Comparison of ENCODE assay signal across 11 cellular contexts in the genomic region with DNA sequence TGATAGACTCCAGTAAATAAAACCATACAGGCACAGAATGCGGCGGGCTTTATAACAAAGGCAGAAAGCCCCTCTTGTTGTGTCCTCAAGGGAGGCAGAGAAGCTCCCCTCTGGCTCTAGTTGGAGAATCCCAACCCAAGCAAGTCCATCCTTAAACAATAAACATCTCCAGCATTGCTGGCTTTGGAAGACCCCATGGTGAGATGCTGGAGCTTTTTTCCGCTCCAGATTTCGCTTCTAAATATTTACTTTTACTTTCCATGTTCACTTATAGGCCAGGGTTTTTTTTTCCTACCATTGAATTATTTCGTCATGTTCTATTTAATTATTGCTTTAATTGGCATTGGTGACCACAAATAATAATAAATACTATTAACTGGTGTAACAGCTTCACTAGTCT.
DNase-seq lines count a peak whose midpoint lies in the region; ATAC-seq and TF ChIP-seq lines count a peak whose summit lies in the region.
"Had no signal": no experiment of that assay in that cellular context is flagged by ENCODE, and none has a peak within 500 bp of the region (broad histone marks: within the 10 kb centered on the region; RNA-seq: fewer than 3 reads in every experiment).

No MANE protein-coding gene starts in this region.

- no peak for TF ChIP-seq EP300 in stomach (IDR thresholded peaks at IDR 0.05)

- no peak for TF ChIP-seq RAD21 in HCT116 (IDR thresholded peaks at IDR 0.05; ENCODE audit: low read depth)

- POLR2A ChIA-PET in HCT116 (lab: Charles Lee): interaction anchor here (1.1 to 7.4 kb wide), 8 partner anchors 12 to 284 kb away, joined by 4 to 75 read pairs (median 6); no protein-coding TSS in a partner anchor

- peak overlapping the region; percentile 63 for H3K4me2 ChIP-seq in HCT116 (ENCODE audit: low read length)

- no peaks in the 10 kb centered on the region for H3K27me3 Mint-ChIP-seq in brain
- H3K27me3 Mint-ChIP-seq: activated CD4-positive, alpha-beta T cell treated with anti-CD3 and anti-CD28 coated beads, Interleukin-2, amount 10 ng/mL, durations not matched to agents 7 days and 5 days had no signal

- ATAC-seq in HCT116 (0 out of 2 replicates have a peak, but pooled peaks have one; percentile 21), lung (ENCODE audit: insufficient read depth, low FRiP score) (no peak), sciatic nerve (no peak), GM19351 (IDR thresholded peaks at IDR 0.05; ENCODE audit: unreplicated experiment) (no peak)

- H3K27ac ChIP-seq in HCT116 (ENCODE audit: low read depth, low read length): peak overlapping the region; percentile 91
- peak overlapping the region; percentile 30 to 65 for H3K27ac ChIP-seq in lung (ENCODE audit: low read depth in 1 of 2, low read length in 1 of 2)
- peak overlapping the region in 4 of 5 donors; percentile 61 to 82 (median 65) for H3K27ac ChIP-seq in stomach
- H3K27ac ChIP-seq in substantia nigra (ENCODE audit: low read depth, low read length, poor library complexity, severe bottlenecking): no peak overlapping the region

- CTCF ChIA-PET in HCT116 (lab: Charles Lee): interaction anchor here (1.0 kb wide), 1 partner anchor 150 kb away, joined by 4 read pairs; no protein-coding TSS in a partner anchor

- peaks cover 56% of the 10 kb centered on the region for H3K4me1 Mint-ChIP-seq in brain

- H3K27ac Mint-ChIP-seq in brain: peak overlapping the region in 3 of 5 experiments; percentile 27 to 85 (median 77)
- H3K27ac Mint-ChIP-seq: activated CD4-positive, alpha-beta T cell treated with anti-CD3 and anti-CD28 coated beads, Interleukin-2, amount 10 ng/mL, durations not matched to agents 7 days and 5 days; activated T-helper 2 cell treated with anti-CD3 and anti-CD28 coated beads, Interferon-gamma antibody, Interleukin-2, Interleukin-4, amounts not matched to agents 10 μg/mL and 5 μg/mL and 100 μg/mL, durations not matched to agents 14 hours and 24 hours and 36 hours had no signal

- no peaks in the 10 kb centered on the region for H3K9me2 ChIP-seq in HCT116 (ENCODE audit: insufficient read depth)

- H3K79me2 ChIP-seq in HCT116 (ENCODE audit: insufficient read depth, low read length): peaks cover 66% of the 10 kb centered on the region

- H3K4me3 Mint-ChIP-seq in brain: peak overlapping the region in 1 of 5 experiments; percentile 5
- H3K4me3 Mint-ChIP-seq: activated CD4-positive, alpha-beta T cell treated with anti-CD3 and anti-CD28 coated beads, Interleukin-2, amount 10 ng/mL, durations not matched to agents 7 days and 5 days had no signal

- H3K27me3 ChIP-seq in HCT116 (ENCODE audit: insufficient read depth, low read length): no peaks in the 10 kb centered on the region
- no peaks in the 10 kb centered on the region for H3K27me3 ChIP-seq in lung (ENCODE audit: control insufficient read depth, insufficient read depth)
- H3K27me3 ChIP-seq in stomach: no peaks in the 10 kb centered on the region

- DNase-seq in HCT116 (ENCODE audit: low read depth, low spot score): no peak
- no peak for DNase-seq in lung (ENCODE audit: low spot score)
- DNase-seq in stomach: no peak
- DNase-seq in sciatic nerve (ENCODE audit: low spot score): no peak
- DNase-seq in substantia nigra (lab: John Stamatoyannopoulos, UW): no peak
- DNase-seq in activated CD4-positive, alpha-beta T cell treated with anti-CD3 and anti-CD28 coated beads for 48 hours: no peak
- DNase-seq: activated CD4-positive, alpha-beta T cell treated with anti-CD3 and anti-CD28 coated beads, Interleukin-2, amount 10 ng/mL, durations not matched to agents 7 days and 5 days; T-helper 2 cell had no signal

- 89 to 93% methylated on average over 5 of the region's 5 CpGs for WGBS in lung, 2 donors
- 75 to 91% (median 88%) methylated on average over 5 of the region's 5 CpGs for WGBS in stomach, 5 donors

- TSS peak; percentile 25 for BruUV-seq in HCT116 (replicated peaks; lab: Mats Ljungman, UMichigan)

- H3K9ac ChIP-seq in HCT116 (ENCODE audit: low read length): peak overlapping the region; percentile 78

- RAD21 ChIA-PET in HCT116 (lab: Charles Lee; ENCODE audit: low non-redundant PET in 1 of 2, low total read pairs in 2 of 2, uncharacterized antibody in 2 of 2, unreplicated experiment in 2 of 2): interaction anchor here in 1 of 2 experiments (1.3 kb wide), 1 partner anchor 27 kb away, joined by 3 read pairs; no protein-coding TSS in a partner anchor

- H3K4me3 ChIP-seq in HCT116 (replicated peaks in 1 of 2; ENCODE audit: low read depth in 1 of 2, low read length in 2 of 2) (no peak overlapping the region), lung (no peak overlapping the region), stomach (no peak overlapping the region)

- no peaks in the 10 kb centered on the region for H4K20me1 ChIP-seq in HCT116 (ENCODE audit: insufficient read depth)

- no peak overlapping the region for H2AFZ ChIP-seq in HCT116 (ENCODE audit: low read depth, low read length, poor library complexity, severe bottlenecking)

- peaks cover 0 to 13% of the 10 kb centered on the region in 2 experiments; a peak in 1 of 4 replicates for H3K36me3 ChIP-seq in HCT116 (ENCODE audit: control insufficient read depth in 1 of 2, insufficient read depth in 2 of 2, low read length in 2 of 2)
- peaks cover 0 to 3% of the 10 kb centered on the region in 2 donors for H3K36me3 ChIP-seq in lung (ENCODE audit: control insufficient read depth in 2 of 2, insufficient read depth in 2 of 2, low read length in 2 of 2)
- peaks cover 0 to 3% (median 0%) of the 10 kb centered on the region in 4 donors for H3K36me3 ChIP-seq in stomach

- H3K9me3 Mint-ChIP-seq in brain: no peaks in the 10 kb centered on the region

- TF ChIP-seq POLR2A in HCT116 (IDR thresholded peaks at IDR 0.05; ENCODE audit: borderline replicate concordance, extremely low read depth, insufficient read depth, insufficient read length) (no peak), stomach (IDR thresholded peaks at IDR 0.05) (no peak)

- peaks cover 72 to 99% of the 10 kb centered on the region in 2 experiments for H3K4me1 ChIP-seq in HCT116 (ENCODE audit: control insufficient read depth in 1 of 2, insufficient read depth in 2 of 2, low read length in 2 of 2)
- peaks cover 5 to 7% of the 10 kb centered on the region in 2 donors for H3K4me1 ChIP-seq in lung (ENCODE audit: control insufficient read depth in 2 of 2, insufficient read depth in 2 of 2, low read length in 2 of 2)
- peaks cover 0 to 33% (median 12%) of the 10 kb centered on the region in 4 donors for H3K4me1 ChIP-seq in stomach

- TF ChIP-seq CTCF in HCT116 (IDR thresholded peaks at IDR 0.05 in 2 of 3, conservative IDR thresholded peaks at IDR 0.05 in 1 of 3; ENCODE audit: borderline replicate concordance in 1 of 3, insufficient read depth in 1 of 3, low read depth in 2 of 3, low read length in 2 of 3): no peak
- no peak for TF ChIP-seq CTCF in brain (conservative IDR thresholded peaks at IDR 0.05)
- TF ChIP-seq CTCF in lung (IDR thresholded peaks at IDR 0.05; ENCODE audit: control extremely low read depth, extremely low read depth): no peak
- TF ChIP-seq CTCF in stomach (IDR thresholded peaks at IDR 0.05): no peak

- intact Hi-C loops in HCT116 (cut with micrococcal nuclease) (loop anchor here (1.0 kb wide), 1 partner anchor 19 kb away; no protein-coding TSS in a partner anchor), stomach (cut with DNase I; ENCODE audit: low total_unique reads) (no loop called here), sciatic nerve (cut with DNase I) (no loop called here)

- no peaks in the 10 kb centered on the region for H3K9me3 ChIP-seq in HCT116 (ENCODE audit: control insufficient read depth in 1 of 2, insufficient read depth in 1 of 2, low read depth in 1 of 2, low read length in 2 of 2)
- H3K9me3 ChIP-seq in lung (ENCODE audit: control insufficient read depth in 2 of 2, insufficient read depth in 1 of 2, low read length in 1 of 2): peaks cover 0 to 2% of the 10 kb centered on the region in 2 donors
- no peaks in the 10 kb centered on the region for H3K9me3 ChIP-seq in stomach

- peaks cover 35% of the 10 kb centered on the region for H3K36me3 Mint-ChIP-seq in brain

TF ChIP-seq in HCT116, 20 proteins besides CTCF, POLR2A, EP300 and RAD21:
- TF ChIP-seq ELF1 (IDR thresholded peaks at IDR 0.05; ENCODE audit: borderline replicate concordance, low read depth): no peak
- TF ChIP-seq YY1 (IDR thresholded peaks at IDR 0.05; ENCODE audit: extremely low read depth, insufficient replicate concordance, low read depth, low read length): no peak
- TF ChIP-seq CBX3 (IDR thresholded peaks at IDR 0.05; ENCODE audit: low read depth): no peak
- no peak for TF ChIP-seq ZNF274 (IDR thresholded peaks at IDR 0.05; ENCODE audit: low read depth, low read length)
TF ChIP-seq in HCT116: peak in this region for 0.
